9 cellular contexts compared by ENCODE assay signal in genomic region chr14:77580477-77580876, GRCh38. TPM values are rescaled to one million over a fixed set of nuclear protein-coding genes. Genes with fewer than 3 reads are reported as not detected.
DNase-seq lines count a peak whose midpoint lies in the region; ATAC-seq and TF ChIP-seq lines count a peak whose summit lies in the region.
"Had no signal": no experiment of that assay in that cellular context is flagged by ENCODE, and none has a peak within 500 bp of the region (broad histone marks: within the 10 kb centered on the region; RNA-seq: fewer than 3 reads in every experiment).

No MANE protein-coding gene starts in this region.

- intact Hi-C loops in left ventricle myocardium superior (cut with micrococcal nuclease): no loop called here

- no peaks in the 10 kb centered on the region for H4K20me1 ChIP-seq in OCI-LY1 (ENCODE audit: insufficient read depth, low read length)

- CTCF ChIA-PET in AG04450 (lab: Charles Lee): interaction anchor here (0.6 to 1.4 kb wide), 2 partner anchors 121 to 261 kb away, joined by 3 to 4 read pairs; no protein-coding TSS in a partner anchor

- H3K9me2 ChIP-seq in OCI-LY1 (ENCODE audit: low read depth, low read length): no peaks in the 10 kb centered on the region

- H3K27me3 ChIP-seq in AG04450 (ENCODE audit: control insufficient read depth, insufficient read depth, low read length) (no peaks in the 10 kb centered on the region), OCI-LY1 (ENCODE audit: insufficient read depth, low read length) (no peaks in the 10 kb centered on the region)

- peak; percentile 18 for ATAC-seq in GM19452 (IDR thresholded peaks at IDR 0.05; ENCODE audit: unreplicated experiment)
- ATAC-seq in left ventricle myocardium superior: peak; percentile 31

- H3K4me3 ChIP-seq in AG04450 (ENCODE audit: low read depth, low read length): no peak overlapping the region
- H3K4me3 ChIP-seq in OCI-LY1 (ENCODE audit: low read depth, low read length, poor library complexity, severe bottlenecking): no peak overlapping the region

- H3K4me2 ChIP-seq in OCI-LY1 (ENCODE audit: low read length): peak overlapping the region; percentile 54; the same call in 1 of the 2 replicates

- POLR2A ChIA-PET in AG04450 (lab: Yijun Ruan, JAX): interaction anchor here (0.6 kb wide), 1 partner anchor 429 kb away, joined by 3 read pairs; no protein-coding TSS in a partner anchor

- peaks cover 24% of the 10 kb centered on the region; the same call in 1 of the 2 replicates for H3K36me3 ChIP-seq in OCI-LY1 (ENCODE audit: insufficient read depth, low read length)

- H3K9me3 ChIP-seq in AG04450 (ENCODE audit: control insufficient read depth, insufficient read depth, low read length) (no peaks in the 10 kb centered on the region), OCI-LY1 (ENCODE audit: low read length) (no peaks in the 10 kb centered on the region)

- H3F3A ChIP-seq in OCI-LY1 (ENCODE audit: insufficient read depth, low read length): no peaks in the 10 kb centered on the region

- H3K4me1 ChIP-seq in OCI-LY1 (ENCODE audit: insufficient read depth, low read length, severe bottlenecking): peaks cover 33% of the 10 kb centered on the region

- peaks cover 44% of the 10 kb centered on the region for H3K79me2 ChIP-seq in OCI-LY1 (ENCODE audit: insufficient read depth, low read length)

- peak overlapping the region; percentile 72 for H3K27ac ChIP-seq in AG04450 (ENCODE audit: low read depth, low read length)
- peak overlapping the region; percentile 57 for H3K27ac ChIP-seq in OCI-LY1 (ENCODE audit: low read depth, low read length, poor library complexity, severe bottlenecking)

- DNase-seq in AG04450 (ENCODE audit: low read depth, low spot score) (no peak), left ventricle myocardium superior (no peak), T1000 (lab: John Stamatoyannopoulos, UW) (no peak), cerebellar cortex (ENCODE audit: low spot score) (no peak), SW480 (ENCODE audit: low spot score) (no peak)
- DNase-seq in stimulated activated CD4-positive, alpha-beta T cell treated with anti-CD3 and anti-CD28 coated beads, Interleukin-1b, Interleukin-23, amount 100 ng/mL, for 48 hours: no peak
- DNase-seq: activated naive CD4-positive, alpha-beta T cell had no signal

- H3K9ac ChIP-seq in OCI-LY1 (ENCODE audit: low read length): no peak overlapping the region; the same call in 1 of the 2 replicates

- no peak for TF ChIP-seq CTCF in AG04450 (IDR thresholded peaks at IDR 0.05; ENCODE audit: low read depth, low read length)
- TF ChIP-seq CTCF in OCI-LY1 (IDR thresholded peaks at IDR 0.05; ENCODE audit: low read length): no peak

- no peak overlapping the region for H2AFZ ChIP-seq in OCI-LY1 (ENCODE audit: low read length)

RNA-seq across cellular contexts. Expression of gene SPTLC2, which starts 36.0 kb away (rescaled TPM):
- 37.0 and 41.3 TPM in 2 replicates for polyA plus RNA-seq in AG04450 (2011; rRNA removed)
- polyA minus RNA-seq in AG04450 (2011; rRNA and poly(A)+ RNA removed): 59.5 and 61.0 TPM in 2 replicates
- total RNA-seq in left ventricle myocardium superior: 10.9 TPM
